Comparison of ENCODE assay signal across 18 cellular contexts in the genomic region with DNA sequence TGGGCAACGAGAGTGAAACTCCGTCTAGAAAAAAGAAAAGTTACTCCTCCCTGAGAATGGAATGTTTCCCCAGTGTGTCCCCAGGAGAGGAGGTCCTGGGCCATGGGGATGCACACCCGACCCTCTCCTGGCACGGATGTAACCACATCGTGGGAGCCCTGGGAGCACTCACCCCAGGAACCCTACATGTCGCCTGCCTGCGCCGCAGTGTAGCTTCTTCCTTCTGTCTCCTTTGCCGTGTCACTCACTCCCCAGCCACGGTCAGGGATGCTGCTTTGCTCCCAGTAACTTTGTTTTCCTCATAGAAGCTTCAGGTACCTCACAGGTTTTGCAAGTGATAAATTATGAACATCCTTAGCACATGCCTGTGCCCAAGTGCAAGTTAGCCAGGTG.
DNase-seq lines count a peak whose midpoint lies in the region; ATAC-seq, FAIRE-seq and TF ChIP-seq lines count a peak whose summit lies in the region.
"Had no signal": no experiment of that assay in that cellular context is flagged by ENCODE, and none has a peak within 500 bp of the region (broad histone marks: within the 10 kb centered on the region; RNA-seq: fewer than 3 reads in every experiment).

No MANE protein-coding gene starts in this region.

- H3K36me3 Mint-ChIP-seq in T-helper 17 cell (ENCODE audit: low read depth) (peaks cover 8% of the 10 kb centered on the region), neural progenitor cell (peaks cover 57% of the 10 kb centered on the region)
- H3K36me3 Mint-ChIP-seq in activated naive CD8-positive, alpha-beta T cell treated with anti-CD3 and anti-CD28 coated beads, Interleukin-2, amount 50 U/mL, for 24 hours (ENCODE audit: low read depth): peaks cover 57% of the 10 kb centered on the region
- peaks cover 52% of the 10 kb centered on the region for H3K36me3 Mint-ChIP-seq in effector memory CD8-positive, alpha-beta T cell (ENCODE audit: insufficient read depth)

- H3K4me1 Mint-ChIP-seq in T-helper 17 cell: no peaks in the 10 kb centered on the region
- no peaks in the 10 kb centered on the region for H3K4me1 Mint-ChIP-seq in activated naive CD8-positive, alpha-beta T cell treated with anti-CD3 and anti-CD28 coated beads, Interleukin-2, amount 50 U/mL, for 24 hours
- H3K4me1 Mint-ChIP-seq in neural progenitor cell: no peaks in the 10 kb centered on the region
- no peaks in the 10 kb centered on the region for H3K4me1 Mint-ChIP-seq in effector memory CD8-positive, alpha-beta T cell (ENCODE audit: low read depth in 2 of 2)

- no peak overlapping the region for H2AFZ ChIP-seq in neural progenitor cell (replicated peaks)

- no peaks in the 10 kb centered on the region for H3K79me2 ChIP-seq in neural progenitor cell (ENCODE audit: low read depth)

- H3K27ac ChIP-seq in neural progenitor cell: no peak overlapping the region
- H3K27ac ChIP-seq: BLaER1 treated with 17β-estradiol and CSF1 and Interleukin-3, amounts not matched to agents 10 nM and 100 nM; Peyer's patch had no signal

- no peak overlapping the region for H3K4me2 ChIP-seq in neural progenitor cell
- H3K4me2 ChIP-seq: BLaER1 treated with 17β-estradiol and CSF1 and Interleukin-3, amounts not matched to agents 10 nM and 100 nM had no signal

- H3K9me3 Mint-ChIP-seq in activated naive CD8-positive, alpha-beta T cell treated with anti-CD3 and anti-CD28 coated beads, Interleukin-2, amount 50 U/mL, for 24 hours: no peaks in the 10 kb centered on the region
- H3K9me3 Mint-ChIP-seq in neural progenitor cell: no peaks in the 10 kb centered on the region
- no peaks in the 10 kb centered on the region for H3K9me3 Mint-ChIP-seq in effector memory CD8-positive, alpha-beta T cell
- H3K9me3 Mint-ChIP-seq: CD8-positive, alpha-beta T cell had no signal

- no peak overlapping the region for H3K4me3 ChIP-seq in neural progenitor cell
- no peak overlapping the region for H3K4me3 ChIP-seq in lower leg skin (ENCODE audit: low read depth, poor library complexity, severe bottlenecking)
- H3K4me3 ChIP-seq: BLaER1 treated with 17β-estradiol and CSF1 and Interleukin-3, amounts not matched to agents 10 nM and 100 nM; Peyer's patch had no signal

- H3F3A ChIP-seq in neural progenitor cell (ENCODE audit: low read depth): peaks cover 27% of the 10 kb centered on the region

- DNase-seq in GM12891 (ENCODE audit: insufficient read length, low spot score): no peak
- DNase-seq in T-helper 17 cell: no peak
- no peak for DNase-seq in activated naive CD8-positive, alpha-beta T cell treated with anti-CD3 and anti-CD28 coated beads, Interleukin-2, amount 50 U/mL, for 24 hours
- DNase-seq in neural progenitor cell (ENCODE audit: low spot score): no peak
- no peak for DNase-seq in effector memory CD8-positive, alpha-beta T cell
- no peak for DNase-seq in lower leg skin (ENCODE audit: low spot score in 2 of 2)
- DNase-seq: CD8-positive, alpha-beta T cell; DMS53; KG1; NCI-H1105 treated with DMSO at 0.1 percent for 48 hours; NCI-H1694; NCI-H2081 treated with DMSO at 0.1 percent for 48 hours; Peyer's patch had no signal

- H3K36me3 ChIP-seq in neural progenitor cell: peaks cover 13% of the 10 kb centered on the region

- H3K27me3 Mint-ChIP-seq in T-helper 17 cell: no peaks in the 10 kb centered on the region
- no peaks in the 10 kb centered on the region for H3K27me3 Mint-ChIP-seq in activated naive CD8-positive, alpha-beta T cell treated with anti-CD3 and anti-CD28 coated beads, Interleukin-2, amount 50 U/mL, for 24 hours
- peaks cover 2% of the 10 kb centered on the region for H3K27me3 Mint-ChIP-seq in neural progenitor cell (ENCODE audit: insufficient read depth, low read depth)
- no peaks in the 10 kb centered on the region for H3K27me3 Mint-ChIP-seq in effector memory CD8-positive, alpha-beta T cell

- no peaks in the 10 kb centered on the region for H3K9me3 ChIP-seq in T-helper 17 cell (ENCODE audit: control insufficient read depth, low read length, poor library complexity, severe bottlenecking)
- H3K9me3 ChIP-seq in neural progenitor cell (ENCODE audit: low read depth): no peaks in the 10 kb centered on the region
- H3K9me3 ChIP-seq: BLaER1 treated with 17β-estradiol and CSF1 and Interleukin-3, amounts not matched to agents 10 nM and 100 nM; Peyer's patch had no signal

- no peak for FAIRE-seq in GM12891 (lab: Jason Lieb, UNC)
- FAIRE-seq: GM12892, GM18507 had no signal

- H4K20me1 ChIP-seq in neural progenitor cell (ENCODE audit: low read depth): no peaks in the 10 kb centered on the region

- WGBS in lower leg skin, 2 donors: 94 to 96% methylated on average over 10 of the region's 10 CpGs

- TF ChIP-seq POLR2A in GM12891 (IDR thresholded peaks at IDR 0.05; ENCODE audit: low read depth, low read length): no peak
- TF ChIP-seq POLR2A in lower leg skin (IDR thresholded peaks at IDR 0.05): no peak

- H3K27ac Mint-ChIP-seq in T-helper 17 cell (no peak overlapping the region), neural progenitor cell (peak overlapping the region; percentile 6)
- no peak overlapping the region for H3K27ac Mint-ChIP-seq in activated naive CD8-positive, alpha-beta T cell treated with anti-CD3 and anti-CD28 coated beads, Interleukin-2, amount 50 U/mL, for 24 hours
- H3K27ac Mint-ChIP-seq in effector memory CD8-positive, alpha-beta T cell: peak overlapping the region in 1 of 2 donors; percentile 30
- H3K27ac Mint-ChIP-seq: CD8-positive, alpha-beta T cell had no signal

- H3K4me1 ChIP-seq in neural progenitor cell: no peaks in the 10 kb centered on the region
- H3K4me1 ChIP-seq: BLaER1 treated with 17β-estradiol and CSF1 and Interleukin-3, amounts not matched to agents 10 nM and 100 nM; Peyer's patch had no signal

- ATAC-seq in T-helper 17 cell (no peak), GM21786 (IDR thresholded peaks at IDR 0.05; ENCODE audit: unreplicated experiment) (no peak)
- peak; percentile 22 for ATAC-seq in activated naive CD8-positive, alpha-beta T cell treated with anti-CD3 and anti-CD28 coated beads, Interleukin-2, amount 50 U/mL, for 24 hours
- no peak for ATAC-seq in effector memory CD8-positive, alpha-beta T cell (replicated peaks)
- ATAC-seq: CD8-positive, alpha-beta T cell; Right ventricle myocardium inferior had no signal

- H3K9ac ChIP-seq in neural progenitor cell: no peak overlapping the region
- H3K9ac ChIP-seq: BLaER1 treated with 17β-estradiol and CSF1 and Interleukin-3, amounts not matched to agents 10 nM and 100 nM had no signal

- peak overlapping the region; percentile 50 for H3K4me3 Mint-ChIP-seq in T-helper 17 cell
- no peak overlapping the region for H3K4me3 Mint-ChIP-seq in activated naive CD8-positive, alpha-beta T cell treated with anti-CD3 and anti-CD28 coated beads, Interleukin-2, amount 50 U/mL, for 24 hours
- H3K4me3 Mint-ChIP-seq in neural progenitor cell: no peak overlapping the region
- H3K4me3 Mint-ChIP-seq in effector memory CD8-positive, alpha-beta T cell: no peak overlapping the region
- H3K4me3 Mint-ChIP-seq: CD8-positive, alpha-beta T cell had no signal

- TF ChIP-seq CTCF in neural progenitor cell (IDR thresholded peaks at IDR 0.05) (no peak), lower leg skin (IDR thresholded peaks at IDR 0.05) (no peak)

- intact Hi-C loops in lower leg skin (cut with DNase I; ENCODE audit: low total_unique reads): no loop called here

- no peaks in the 10 kb centered on the region for H3K27me3 ChIP-seq in neural progenitor cell
- H3K27me3 ChIP-seq: BLaER1 treated with 17β-estradiol and CSF1 and Interleukin-3, amounts not matched to agents 10 nM and 100 nM; Peyer's patch had no signal

TF ChIP-seq in GM12891, 5 proteins besides CTCF, POLR2A, EP300 and RAD21:
- TF ChIP-seq PAX5 (IDR thresholded peaks at IDR 0.05; ENCODE audit: insufficient read depth, low read length, severe bottlenecking) (no peak), SPI1 (IDR thresholded peaks at IDR 0.05; ENCODE audit: low read depth, low read length) (no peak), TAF1 (IDR thresholded peaks at IDR 0.05; ENCODE audit: low read depth, low read length) (no peak), POU2F2 (IDR thresholded peaks at IDR 0.05; ENCODE audit: low read depth, low read length) (no peak), POLR2AphosphoS5 (IDR thresholded peaks at IDR 0.05; ENCODE audit: low read depth, low read length) (peak; percentile 32; the same call in 1 of the 2 replicates)
